Comparison of ENCODE assay signal across 8 cellular contexts in the genomic region with DNA sequence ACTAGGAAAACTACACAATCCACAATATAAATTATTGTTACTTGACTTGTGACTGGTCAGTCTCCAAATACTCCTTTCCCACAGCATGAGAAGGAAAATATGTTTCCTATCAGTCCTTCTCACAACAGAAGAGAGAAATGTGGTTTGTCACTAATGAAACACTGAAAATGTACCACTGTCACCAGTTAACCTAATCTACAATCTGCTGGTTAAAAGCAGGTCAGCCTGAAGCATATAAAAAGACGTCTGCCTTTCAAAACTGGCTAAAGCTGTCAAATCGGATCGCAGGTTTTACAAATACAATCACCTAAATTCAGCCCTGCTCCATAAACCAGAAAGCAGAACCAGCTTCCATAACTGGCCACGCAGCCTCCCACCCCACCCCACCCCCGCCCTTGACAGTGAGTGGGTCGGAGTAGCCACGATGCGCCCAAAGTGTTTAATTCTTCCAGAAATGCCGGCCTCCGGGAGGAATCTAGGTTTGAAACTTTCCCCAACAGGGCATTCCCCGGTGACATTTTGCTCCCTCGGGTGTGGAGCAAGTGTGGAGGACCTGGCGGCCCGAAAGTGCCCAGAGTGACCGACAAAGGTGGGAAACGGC. TPM values are rescaled to one million over a fixed set of nuclear protein-coding genes. Genes with fewer than 3 reads are reported as not detected.
A peak's percentile ranks its signal among the peaks of the same experiment; 100 is the strongest.
DNase-seq lines count a peak whose midpoint lies in the region; ATAC-seq, FAIRE-seq and TF ChIP-seq lines count a peak whose summit lies in the region.

No MANE protein-coding gene starts in this region.

- H3K4me1 Mint-ChIP-seq in activated CD4-positive, alpha-beta memory T cell treated with anti-CD3 and anti-CD28 coated beads for 36 hours (ENCODE audit: low read depth) = peaks cover 36% of the 10 kb centered on the region

- no peaks in the 10 kb centered on the region for H3K27me3 ChIP-seq in gastroesophageal sphincter
- H3K27me3 ChIP-seq in pancreas = no peaks in the 10 kb centered on the region

- FAIRE-seq in pancreas (lab: Jason Lieb, UNC) = no peak

- 1% methylated on average over 10 of the region's 16 CpGs; no CpG with 5 or more reads in 1 of the 2 donors for WGBS in gastroesophageal sphincter (ENCODE audit: low coverage in 1 of 2), 2 donors
- 0 to 1% methylated on average over 16 of the region's 16 CpGs for WGBS in pancreas, 2 donors

- H3K27me3 Mint-ChIP-seq in activated CD4-positive, alpha-beta memory T cell treated with anti-CD3 and anti-CD28 coated beads for 36 hours = no peaks in the 10 kb centered on the region

- H3K9me3 Mint-ChIP-seq in activated CD4-positive, alpha-beta memory T cell treated with anti-CD3 and anti-CD28 coated beads for 36 hours = no peaks in the 10 kb centered on the region

- no peaks in the 10 kb centered on the region for H3K36me3 ChIP-seq in gastroesophageal sphincter
- H3K36me3 ChIP-seq in pancreas = no peaks in the 10 kb centered on the region

- H3K4me3 Mint-ChIP-seq in activated CD4-positive, alpha-beta memory T cell treated with anti-CD3 and anti-CD28 coated beads for 36 hours = peak overlapping the region; percentile 90

- no peak for TF ChIP-seq EP300 in gastroesophageal sphincter (IDR thresholded peaks at IDR 0.05)

- H3K4me1 ChIP-seq in gastroesophageal sphincter (peaks cover 0 to 35% (median 3%) of the 10 kb centered on the region in 3 donors), pancreas (peaks cover 4 to 8% (median 8%) of the 10 kb centered on the region in 3 donors)

- peaks cover 4% of the 10 kb centered on the region for H3K36me3 Mint-ChIP-seq in activated CD4-positive, alpha-beta memory T cell treated with anti-CD3 and anti-CD28 coated beads for 36 hours

- no peak for TF ChIP-seq POLR2A in GM18505 (IDR thresholded peaks at IDR 0.05; ENCODE audit: borderline replicate concordance, extremely low read depth, insufficient read depth, insufficient read length)
- TF ChIP-seq POLR2A in gastroesophageal sphincter (IDR thresholded peaks at IDR 0.05) = no peak

- H3K27ac Mint-ChIP-seq in activated CD4-positive, alpha-beta memory T cell treated with anti-CD3 and anti-CD28 coated beads for 36 hours = peak overlapping the region; percentile 62

- no peak for DNase-seq in activated CD4-positive, alpha-beta memory T cell treated with anti-CD3 and anti-CD28 coated beads for 36 hours
- DNase-seq in pancreas = peak in 1 of 6 donors; percentile 18
- DNase-seq in occipital lobe (lab: John Stamatoyannopoulos, UW) = no peak
- no peak for DNase-seq in NCI-H1436 treated with DMSO at 0.1 percent for 48 hours (lab: John Stamatoyannopoulos, UW)

- CTCF ChIA-PET in activated CD4-positive, alpha-beta memory T cell treated with anti-CD3 and anti-CD28 coated beads for 36 hours (lab: Charles Lee) = no interaction called here

- peak; percentile 10 for ATAC-seq in GM18505 (IDR thresholded peaks at IDR 0.05; ENCODE audit: unreplicated experiment)
- peak; percentile 20 for ATAC-seq in HG03571 (IDR thresholded peaks at IDR 0.05; ENCODE audit: unreplicated experiment)
- peak; percentile 5 for ATAC-seq in gastroesophageal sphincter
- ATAC-seq in pancreas = peak; percentile 23 to 43 (median 41)

- POLR2A ChIA-PET in activated CD4-positive, alpha-beta memory T cell treated with anti-CD3 and anti-CD28 coated beads for 36 hours (lab: Charles Lee) = interaction anchor here (0.5 to 1.9 kb wide), 5 partner anchors 10 to 26 kb away, joined by 3 to 10 read pairs (median 3); a partner anchor contains a TSS

- peak overlapping the region; percentile 99 for H3K27ac ChIP-seq in 22Rv1
- H3K27ac ChIP-seq in gastroesophageal sphincter = peak overlapping the region; percentile 39 to 98 (median 90)
- H3K27ac ChIP-seq in pancreas = peak overlapping the region; percentile 75 to 90 (median 82)

- H3K9me3 ChIP-seq in gastroesophageal sphincter (no peaks in the 10 kb centered on the region), pancreas (no peaks in the 10 kb centered on the region)

- H3K4me3 ChIP-seq in gastroesophageal sphincter = peak overlapping the region; percentile 42 to 75
- H3K4me3 ChIP-seq in pancreas = peak overlapping the region; percentile 56 to 89 (median 76)

- intact Hi-C loops in activated CD4-positive, alpha-beta memory T cell treated with anti-CD3 and anti-CD28 coated beads for 36 hours (cut with micrococcal nuclease) = loop anchor here (1.0 to 5.0 kb wide), 4 partner anchors 17 to 118 kb away; a partner anchor contains a TSS
- intact Hi-C loops in pancreas (cut with DNase I) = no loop called here

- TF ChIP-seq CTCF in 22Rv1 (IDR thresholded peaks at IDR 0.05) (no peak), gastroesophageal sphincter (IDR thresholded peaks at IDR 0.05) (no peak), pancreas (IDR thresholded peaks at IDR 0.05) (no peak)

RNA-seq across cellular contexts. Expression of a gene that starts 0.7 kb away (rescaled TPM):
- 100 to 1,000 TPM; 169 to 173 TPM for total RNA-seq in activated CD4-positive, alpha-beta memory T cell treated with anti-CD3 and anti-CD28 coated beads for 36 hours
- total RNA-seq in gastroesophageal sphincter = 100 to 1,000 TPM; 113 to 168 (median 137) TPM
- total RNA-seq in pancreas = 10 to 100 TPM; 35.6 to 51.2 (median 42.6) TPM
- 10 to 100 TPM; 27.5 to 44.1 TPM for polyA plus RNA-seq in pancreas
- total RNA-seq in occipital lobe = 66.3 TPM

RNA-seq across cellular contexts. Expression of a gene that starts 26.0 kb away (rescaled TPM):
- under 1 TPM; 0.15 to 0.19 TPM for total RNA-seq in activated CD4-positive, alpha-beta memory T cell treated with anti-CD3 and anti-CD28 coated beads for 36 hours
- total RNA-seq in gastroesophageal sphincter (1 to 10 TPM; 2.6 to 6.3 (median 3.8) TPM), pancreas (under 1 TPM in 1 of 6 donors, not detected in 5; 0.41 TPM), occipital lobe (not detected)
- under 1 TPM; 0.11 to 0.16 TPM for polyA plus RNA-seq in pancreas
